1 cellular context compared by ENCODE assay signal in the genomic region with DNA sequence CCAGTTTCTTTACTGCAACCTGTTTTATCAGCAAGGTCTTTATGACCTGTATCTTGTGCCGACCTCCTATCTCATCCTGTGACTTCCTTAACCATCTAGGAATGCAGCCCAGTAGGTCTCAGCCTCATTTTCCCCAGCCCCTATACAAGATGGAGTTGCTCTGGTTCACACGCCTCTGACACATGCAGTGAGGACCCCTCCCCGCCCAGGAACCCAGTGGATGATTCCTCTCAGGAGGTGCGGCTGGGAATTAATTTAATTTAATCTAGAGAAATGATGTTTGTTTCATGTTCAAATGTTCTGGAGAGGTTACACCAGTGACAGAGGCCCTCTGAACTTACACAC.
TF ChIP-seq lines count a peak whose summit lies in the region.

No MANE protein-coding gene starts in this region.

TF ChIP-seq in GM12878, 131 proteins besides CTCF, POLR2A, EP300 and RAD21 (continues in another document):
- TF ChIP-seq ATF7 (IDR thresholded peaks at IDR 0.05; ENCODE audit: low read depth) (no peak), MXI1 (IDR thresholded peaks at IDR 0.05; ENCODE audit: low read depth, low read length) (no peak), YBX1 (IDR thresholded peaks at IDR 0.05) (no peak), ZZZ3 (IDR thresholded peaks at IDR 0.05; ENCODE audit: control insufficient read depth, insufficient read length, low read depth) (no peak), KAT2A (conservative IDR thresholded peaks at IDR 0.05; ENCODE audit: control insufficient read depth, low read depth, low read length) (no peak), YY1 (IDR thresholded peaks at IDR 0.05; ENCODE audit: low read depth, low read length) (peak; percentile 78; the same call in 1 of the 2 replicates), BCL11A (IDR thresholded peaks at IDR 0.05; ENCODE audit: low read depth, low read length) (no peak), WRNIP1 (IDR thresholded peaks at IDR 0.05; ENCODE audit: borderline replicate concordance, low read depth, low read length) (no peak), NR2C1 (IDR thresholded peaks at IDR 0.05) (peak; percentile 54; the same call in 1 of the 2 replicates), TCF7 (IDR thresholded peaks at IDR 0.05; ENCODE audit: borderline replicate concordance) (no peak), RCOR1 (conservative IDR thresholded peaks at IDR 0.05; ENCODE audit: low read depth, low read length) (no peak), NFXL1 (IDR thresholded peaks at IDR 0.05; ENCODE audit: borderline replicate concordance) (no peak), ZBED1 (IDR thresholded peaks at IDR 0.05; ENCODE audit: borderline replicate concordance) (no peak), CREM (IDR thresholded peaks at IDR 0.05; ENCODE audit: low read depth) (no peak), TBL1XR1 (IDR thresholded peaks at IDR 0.05; ENCODE audit: low read depth, low read length) (no peak), ESRRA (IDR thresholded peaks at IDR 0.05; ENCODE audit: low read length) (no peak), NR2F1 (conservative IDR thresholded peaks at IDR 0.05) (no peak), JUND (IDR thresholded peaks at IDR 0.05; ENCODE audit: low read depth, low read length) (no peak), PML (IDR thresholded peaks at IDR 0.05; ENCODE audit: low read length) (no peak), CEBPB (IDR thresholded peaks at IDR 0.05; ENCODE audit: borderline replicate concordance in 1 of 2, low read depth in 2 of 2, low read length in 2 of 2) (no peak), HDAC2 (IDR thresholded peaks at IDR 0.05) (no peak), MYB (IDR thresholded peaks at IDR 0.05; ENCODE audit: borderline replicate concordance, low read depth, low read length) (no peak), STAT3 (IDR thresholded peaks at IDR 0.05; ENCODE audit: low read depth, low read length) (no peak), ZNF384 (IDR thresholded peaks at IDR 0.05; ENCODE audit: borderline replicate concordance, low read depth, low read length) (no peak), ZNF24 (IDR thresholded peaks at IDR 0.05) (no peak), MEF2B (IDR thresholded peaks at IDR 0.05; ENCODE audit: partially characterized antibody, poor library complexity, severe bottlenecking) (no peak), NFYA (IDR thresholded peaks at IDR 0.05; ENCODE audit: borderline replicate concordance, low read depth, low read length) (no peak), ZNF622 (IDR thresholded peaks at IDR 0.05) (no peak)
- TF ChIP-seq, protein P1, sequence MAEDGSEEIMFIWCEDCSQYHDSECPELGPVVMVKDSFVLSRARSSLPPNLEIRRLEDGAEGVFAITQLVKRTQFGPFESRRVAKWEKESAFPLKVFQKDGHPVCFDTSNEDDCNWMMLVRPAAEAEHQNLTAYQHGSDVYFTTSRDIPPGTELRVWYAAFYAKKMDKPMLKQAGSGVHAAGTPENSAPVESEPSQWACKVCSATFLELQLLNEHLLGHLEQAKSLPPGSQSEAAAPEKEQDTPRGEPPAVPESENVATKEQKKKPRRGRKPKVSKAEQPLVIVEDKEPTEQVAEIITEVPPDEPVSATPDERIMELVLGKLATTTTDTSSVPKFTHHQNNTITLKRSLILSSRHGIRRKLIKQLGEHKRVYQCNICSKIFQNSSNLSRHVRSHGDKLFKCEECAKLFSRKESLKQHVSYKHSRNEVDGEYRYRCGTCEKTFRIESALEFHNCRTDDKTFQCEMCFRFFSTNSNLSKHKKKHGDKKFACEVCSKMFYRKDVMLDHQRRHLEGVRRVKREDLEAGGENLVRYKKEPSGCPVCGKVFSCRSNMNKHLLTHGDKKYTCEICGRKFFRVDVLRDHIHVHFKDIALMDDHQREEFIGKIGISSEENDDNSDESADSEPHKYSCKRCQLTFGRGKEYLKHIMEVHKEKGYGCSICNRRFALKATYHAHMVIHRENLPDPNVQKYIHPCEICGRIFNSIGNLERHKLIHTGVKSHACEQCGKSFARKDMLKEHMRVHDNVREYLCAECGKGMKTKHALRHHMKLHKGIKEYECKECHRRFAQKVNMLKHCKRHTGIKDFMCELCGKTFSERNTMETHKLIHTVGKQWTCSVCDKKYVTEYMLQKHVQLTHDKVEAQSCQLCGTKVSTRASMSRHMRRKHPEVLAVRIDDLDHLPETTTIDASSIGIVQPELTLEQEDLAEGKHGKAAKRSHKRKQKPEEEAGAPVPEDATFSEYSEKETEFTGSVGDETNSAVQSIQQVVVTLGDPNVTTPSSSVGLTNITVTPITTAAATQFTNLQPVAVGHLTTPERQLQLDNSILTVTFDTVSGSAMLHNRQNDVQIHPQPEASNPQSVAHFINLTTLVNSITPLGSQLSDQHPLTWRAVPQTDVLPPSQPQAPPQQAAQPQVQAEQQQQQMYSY (CRISPR knock-in tag; IDR thresholded peaks at IDR 0.05): peak; percentile 95
- TF ChIP-seq, protein P2, sequence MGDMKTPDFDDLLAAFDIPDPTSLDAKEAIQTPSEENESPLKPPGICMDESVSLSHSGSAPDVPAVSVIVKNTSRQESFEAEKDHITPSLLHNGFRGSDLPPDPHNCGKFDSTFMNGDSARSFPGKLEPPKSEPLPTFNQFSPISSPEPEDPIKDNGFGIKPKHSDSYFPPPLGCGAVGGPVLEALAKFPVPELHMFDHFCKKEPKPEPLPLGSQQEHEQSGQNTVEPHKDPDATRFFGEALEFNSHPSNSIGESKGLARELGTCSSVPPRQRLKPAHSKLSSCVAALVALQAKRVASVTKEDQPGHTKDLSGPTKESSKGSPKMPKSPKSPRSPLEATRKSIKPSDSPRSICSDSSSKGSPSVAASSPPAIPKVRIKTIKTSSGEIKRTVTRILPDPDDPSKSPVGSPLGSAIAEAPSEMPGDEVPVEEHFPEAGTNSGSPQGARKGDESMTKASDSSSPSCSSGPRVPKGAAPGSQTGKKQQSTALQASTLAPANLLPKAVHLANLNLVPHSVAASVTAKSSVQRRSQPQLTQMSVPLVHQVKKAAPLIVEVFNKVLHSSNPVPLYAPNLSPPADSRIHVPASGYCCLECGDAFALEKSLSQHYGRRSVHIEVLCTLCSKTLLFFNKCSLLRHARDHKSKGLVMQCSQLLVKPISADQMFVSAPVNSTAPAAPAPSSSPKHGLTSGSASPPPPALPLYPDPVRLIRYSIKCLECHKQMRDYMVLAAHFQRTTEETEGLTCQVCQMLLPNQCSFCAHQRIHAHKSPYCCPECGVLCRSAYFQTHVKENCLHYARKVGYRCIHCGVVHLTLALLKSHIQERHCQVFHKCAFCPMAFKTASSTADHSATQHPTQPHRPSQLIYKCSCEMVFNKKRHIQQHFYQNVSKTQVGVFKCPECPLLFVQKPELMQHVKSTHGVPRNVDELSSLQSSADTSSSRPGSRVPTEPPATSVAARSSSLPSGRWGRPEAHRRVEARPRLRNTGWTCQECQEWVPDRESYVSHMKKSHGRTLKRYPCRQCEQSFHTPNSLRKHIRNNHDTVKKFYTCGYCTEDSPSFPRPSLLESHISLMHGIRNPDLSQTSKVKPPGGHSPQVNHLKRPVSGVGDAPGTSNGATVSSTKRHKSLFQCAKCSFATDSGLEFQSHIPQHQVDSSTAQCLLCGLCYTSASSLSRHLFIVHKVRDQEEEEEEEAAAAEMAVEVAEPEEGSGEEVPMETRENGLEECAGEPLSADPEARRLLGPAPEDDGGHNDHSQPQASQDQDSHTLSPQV (IDR thresholded peaks at IDR 0.05): peak; percentile 99
- TF ChIP-seq, protein P3, sequence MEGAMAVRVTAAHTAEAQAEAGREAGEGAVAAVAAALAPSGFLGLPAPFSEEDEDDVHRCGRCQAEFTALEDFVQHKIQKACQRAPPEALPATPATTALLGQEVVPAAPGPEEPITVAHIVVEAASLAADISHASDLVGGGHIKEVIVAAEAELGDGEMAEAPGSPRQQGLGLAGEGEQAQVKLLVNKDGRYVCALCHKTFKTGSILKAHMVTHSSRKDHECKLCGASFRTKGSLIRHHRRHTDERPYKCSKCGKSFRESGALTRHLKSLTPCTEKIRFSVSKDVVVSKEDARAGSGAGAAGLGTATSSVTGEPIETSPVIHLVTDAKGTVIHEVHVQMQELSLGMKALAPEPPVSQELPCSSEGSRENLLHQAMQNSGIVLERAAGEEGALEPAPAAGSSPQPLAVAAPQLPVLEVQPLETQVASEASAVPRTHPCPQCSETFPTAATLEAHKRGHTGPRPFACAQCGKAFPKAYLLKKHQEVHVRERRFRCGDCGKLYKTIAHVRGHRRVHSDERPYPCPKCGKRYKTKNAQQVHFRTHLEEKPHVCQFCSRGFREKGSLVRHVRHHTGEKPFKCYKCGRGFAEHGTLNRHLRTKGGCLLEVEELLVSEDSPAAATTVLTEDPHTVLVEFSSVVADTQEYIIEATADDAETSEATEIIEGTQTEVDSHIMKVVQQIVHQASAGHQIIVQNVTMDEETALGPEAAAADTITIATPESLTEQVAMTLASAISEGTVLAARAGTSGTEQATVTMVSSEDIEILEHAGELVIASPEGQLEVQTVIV (IDR thresholded peaks at IDR 0.05; ENCODE audit: borderline replicate concordance, partially characterized antibody): no peak
- TF ChIP-seq, protein P4, sequence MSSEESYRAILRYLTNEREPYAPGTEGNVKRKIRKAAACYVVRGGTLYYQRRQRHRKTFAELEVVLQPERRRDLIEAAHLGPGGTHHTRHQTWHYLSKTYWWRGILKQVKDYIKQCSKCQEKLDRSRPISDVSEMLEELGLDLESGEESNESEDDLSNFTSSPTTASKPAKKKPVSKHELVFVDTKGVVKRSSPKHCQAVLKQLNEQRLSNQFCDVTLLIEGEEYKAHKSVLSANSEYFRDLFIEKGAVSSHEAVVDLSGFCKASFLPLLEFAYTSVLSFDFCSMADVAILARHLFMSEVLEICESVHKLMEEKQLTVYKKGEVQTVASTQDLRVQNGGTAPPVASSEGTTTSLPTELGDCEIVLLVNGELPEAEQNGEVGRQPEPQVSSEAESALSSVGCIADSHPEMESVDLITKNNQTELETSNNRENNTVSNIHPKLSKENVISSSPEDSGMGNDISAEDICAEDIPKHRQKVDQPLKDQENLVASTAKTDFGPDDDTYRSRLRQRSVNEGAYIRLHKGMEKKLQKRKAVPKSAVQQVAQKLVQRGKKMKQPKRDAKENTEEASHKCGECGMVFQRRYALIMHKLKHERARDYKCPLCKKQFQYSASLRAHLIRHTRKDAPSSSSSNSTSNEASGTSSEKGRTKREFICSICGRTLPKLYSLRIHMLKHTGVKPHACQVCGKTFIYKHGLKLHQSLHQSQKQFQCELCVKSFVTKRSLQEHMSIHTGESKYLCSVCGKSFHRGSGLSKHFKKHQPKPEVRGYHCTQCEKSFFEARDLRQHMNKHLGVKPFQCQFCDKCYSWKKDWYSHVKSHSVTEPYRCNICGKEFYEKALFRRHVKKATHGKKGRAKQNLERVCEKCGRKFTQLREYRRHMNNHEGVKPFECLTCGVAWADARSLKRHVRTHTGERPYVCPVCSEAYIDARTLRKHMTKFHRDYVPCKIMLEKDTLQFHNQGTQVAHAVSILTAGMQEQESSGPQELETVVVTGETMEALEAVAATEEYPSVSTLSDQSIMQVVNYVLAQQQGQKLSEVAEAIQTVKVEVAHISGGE (CRISPR knock-in tag; IDR thresholded peaks at IDR 0.05): no peak
- TF ChIP-seq, protein P5, sequence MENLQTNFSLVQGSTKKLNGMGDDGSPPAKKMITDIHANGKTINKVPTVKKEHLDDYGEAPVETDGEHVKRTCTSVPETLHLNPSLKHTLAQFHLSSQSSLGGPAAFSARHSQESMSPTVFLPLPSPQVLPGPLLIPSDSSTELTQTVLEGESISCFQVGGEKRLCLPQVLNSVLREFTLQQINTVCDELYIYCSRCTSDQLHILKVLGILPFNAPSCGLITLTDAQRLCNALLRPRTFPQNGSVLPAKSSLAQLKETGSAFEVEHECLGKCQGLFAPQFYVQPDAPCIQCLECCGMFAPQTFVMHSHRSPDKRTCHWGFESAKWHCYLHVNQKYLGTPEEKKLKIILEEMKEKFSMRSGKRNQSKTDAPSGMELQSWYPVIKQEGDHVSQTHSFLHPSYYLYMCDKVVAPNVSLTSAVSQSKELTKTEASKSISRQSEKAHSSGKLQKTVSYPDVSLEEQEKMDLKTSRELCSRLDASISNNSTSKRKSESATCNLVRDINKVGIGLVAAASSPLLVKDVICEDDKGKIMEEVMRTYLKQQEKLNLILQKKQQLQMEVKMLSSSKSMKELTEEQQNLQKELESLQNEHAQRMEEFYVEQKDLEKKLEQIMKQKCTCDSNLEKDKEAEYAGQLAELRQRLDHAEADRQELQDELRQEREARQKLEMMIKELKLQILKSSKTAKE (IDR thresholded peaks at IDR 0.05; ENCODE audit: low read depth, poor library complexity, severe bottlenecking): peak; percentile 38
- TF ChIP-seq, protein P6, sequence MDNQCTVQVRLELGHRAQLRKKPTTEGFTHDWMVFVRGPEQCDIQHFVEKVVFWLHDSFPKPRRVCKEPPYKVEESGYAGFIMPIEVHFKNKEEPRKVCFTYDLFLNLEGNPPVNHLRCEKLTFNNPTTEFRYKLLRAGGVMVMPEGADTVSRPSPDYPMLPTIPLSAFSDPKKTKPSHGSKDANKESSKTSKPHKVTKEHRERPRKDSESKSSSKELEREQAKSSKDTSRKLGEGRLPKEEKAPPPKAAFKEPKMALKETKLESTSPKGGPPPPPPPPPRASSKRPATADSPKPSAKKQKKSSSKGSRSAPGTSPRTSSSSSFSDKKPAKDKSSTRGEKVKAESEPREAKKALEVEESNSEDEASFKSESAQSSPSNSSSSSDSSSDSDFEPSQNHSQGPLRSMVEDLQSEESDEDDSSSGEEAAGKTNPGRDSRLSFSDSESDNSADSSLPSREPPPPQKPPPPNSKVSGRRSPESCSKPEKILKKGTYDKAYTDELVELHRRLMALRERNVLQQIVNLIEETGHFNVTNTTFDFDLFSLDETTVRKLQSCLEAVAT (IDR thresholded peaks at IDR 0.05): peak; percentile 85
- TF ChIP-seq, protein P7, sequence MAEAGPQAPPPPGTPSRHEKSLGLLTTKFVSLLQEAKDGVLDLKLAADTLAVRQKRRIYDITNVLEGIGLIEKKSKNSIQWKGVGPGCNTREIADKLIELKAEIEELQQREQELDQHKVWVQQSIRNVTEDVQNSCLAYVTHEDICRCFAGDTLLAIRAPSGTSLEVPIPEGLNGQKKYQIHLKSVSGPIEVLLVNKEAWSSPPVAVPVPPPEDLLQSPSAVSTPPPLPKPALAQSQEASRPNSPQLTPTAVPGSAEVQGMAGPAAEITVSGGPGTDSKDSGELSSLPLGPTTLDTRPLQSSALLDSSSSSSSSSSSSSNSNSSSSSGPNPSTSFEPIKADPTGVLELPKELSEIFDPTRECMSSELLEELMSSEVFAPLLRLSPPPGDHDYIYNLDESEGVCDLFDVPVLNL (IDR thresholded peaks at IDR 0.05; ENCODE audit: low read depth, low read length): no peak
- TF ChIP-seq, protein P8, sequence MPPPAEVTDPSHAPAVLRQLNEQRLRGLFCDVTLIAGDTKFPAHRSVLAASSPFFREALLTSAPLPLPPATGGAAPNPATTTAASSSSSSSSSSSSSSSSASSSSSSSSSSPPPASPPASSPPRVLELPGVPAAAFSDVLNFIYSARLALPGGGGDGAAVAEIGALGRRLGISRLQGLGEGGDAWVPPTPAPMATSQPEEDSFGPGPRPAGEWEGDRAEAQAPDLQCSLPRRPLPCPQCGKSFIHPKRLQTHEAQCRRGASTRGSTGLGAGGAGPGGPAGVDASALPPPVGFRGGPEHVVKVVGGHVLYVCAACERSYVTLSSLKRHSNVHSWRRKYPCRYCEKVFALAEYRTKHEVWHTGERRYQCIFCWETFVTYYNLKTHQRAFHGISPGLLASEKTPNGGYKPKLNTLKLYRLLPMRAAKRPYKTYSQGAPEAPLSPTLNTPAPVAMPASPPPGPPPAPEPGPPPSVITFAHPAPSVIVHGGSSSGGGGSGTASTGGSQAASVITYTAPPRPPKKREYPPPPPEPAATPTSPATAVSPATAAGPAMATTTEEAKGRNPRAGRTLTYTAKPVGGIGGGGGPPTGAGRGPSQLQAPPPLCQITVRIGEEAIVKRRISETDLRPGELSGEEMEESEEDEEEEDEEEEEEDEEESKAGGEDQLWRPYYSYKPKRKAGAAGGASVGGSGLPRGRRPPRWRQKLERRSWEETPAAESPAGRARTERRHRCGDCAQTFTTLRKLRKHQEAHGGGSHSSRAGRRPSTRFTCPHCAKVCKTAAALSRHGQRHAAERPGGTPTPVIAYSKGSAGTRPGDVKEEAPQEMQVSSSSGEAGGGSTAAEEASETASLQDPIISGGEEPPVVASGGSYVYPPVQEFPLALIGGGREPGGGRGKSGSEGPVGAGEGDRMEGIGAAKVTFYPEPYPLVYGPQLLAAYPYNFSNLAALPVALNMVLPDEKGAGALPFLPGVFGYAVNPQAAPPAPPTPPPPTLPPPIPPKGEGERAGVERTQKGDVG (CRISPR knock-in tag; IDR thresholded peaks at IDR 0.05): peak; percentile 97
